In genomic region chr15:85897818-85898717, GRCh38 we compare ENCODE assay signal across 24 cellular contexts.
DNase-seq lines count a peak whose midpoint lies in the region; ATAC-seq and TF ChIP-seq lines count a peak whose summit lies in the region.
"Had no signal": no experiment of that assay in that cellular context is flagged by ENCODE, and none has a peak within 500 bp of the region (broad histone marks: within the 10 kb centered on the region; RNA-seq: fewer than 3 reads in every experiment).

No MANE protein-coding gene starts in this region.

- peaks cover 25% of the 10 kb centered on the region for H3K4me1 ChIP-seq in HUES6 (ENCODE audit: control insufficient read depth, insufficient read depth, low read length)
- H3K4me1 ChIP-seq in iPS DF 6.9 (ENCODE audit: control insufficient read depth, insufficient read depth, low read length): peaks cover 6% of the 10 kb centered on the region
- H3K4me1 ChIP-seq: body of pancreas, SJSA1, thyroid gland had no signal

- peaks cover 75% of the 10 kb centered on the region for H3K27me3 Mint-ChIP-seq in WTC11 (ENCODE audit: low read depth)
- peaks cover 57% of the 10 kb centered on the region for H3K27me3 Mint-ChIP-seq in stimulated activated naive CD8-positive, alpha-beta T cell treated with anti-CD3 and anti-CD28 coated beads, Interleukin-15, amount 100 ng/mL, for 72 hours

- CTCF ChIA-PET in WTC11 (lab: Charles Lee): interaction anchor here (0.5 to 1.6 kb wide), 12 partner anchors 12 to 191 kb away, joined by 3 to 4 read pairs (median 3); partner anchors contain the start of gene AGBL1

- H3K36me3 Mint-ChIP-seq in WTC11: no peaks in the 10 kb centered on the region
- H3K36me3 Mint-ChIP-seq: activated naive CD8-positive, alpha-beta T cell treated with anti-CD3 and anti-CD28 coated beads for 36 hours; CD4-positive, CD25-positive, alpha-beta regulatory T cell had no signal

- ATAC-seq in WTC11 (peak; percentile 90), sciatic nerve (peak; percentile 63)
- no peak for ATAC-seq in stimulated activated naive CD8-positive, alpha-beta T cell treated with anti-CD3 and anti-CD28 coated beads, Interleukin-15, amount 100 ng/mL, for 72 hours
- ATAC-seq: activated T-helper 17 cell treated with anti-CD3 and anti-CD28 coated beads, Interleukin-2, amount 50 U/mL, for 72 hours; body of pancreas; GM12878 had no signal

- H3K27ac ChIP-seq in HUES6 (ENCODE audit: low read depth, low read length): no peak overlapping the region
- H3K27ac ChIP-seq in iPS DF 6.9 (ENCODE audit: low read length): no peak overlapping the region
- H3K27ac ChIP-seq: body of pancreas, prostate gland, SJSA1, thyroid gland had no signal

- H3K4me1 Mint-ChIP-seq in WTC11: peaks cover 49% of the 10 kb centered on the region
- no peaks in the 10 kb centered on the region for H3K4me1 Mint-ChIP-seq in stimulated activated naive CD8-positive, alpha-beta T cell treated with anti-CD3 and anti-CD28 coated beads, Interleukin-15, amount 100 ng/mL, for 72 hours
- H3K4me1 Mint-ChIP-seq: activated CD4-positive, alpha-beta T cell treated with anti-CD3 and anti-CD28 coated beads, Interleukin-2, amount 10 ng/mL, durations not matched to agents 7 days and 5 days; activated naive CD8-positive, alpha-beta T cell treated with anti-CD3 and anti-CD28 coated beads for 36 hours had no signal

- H3K27me3 ChIP-seq in HUES6 (ENCODE audit: control insufficient read depth, insufficient read depth, low read length) (peaks cover 54% of the 10 kb centered on the region), iPS DF 6.9 (ENCODE audit: control insufficient read depth, insufficient read depth, low read length) (no peaks in the 10 kb centered on the region)
- H3K27me3 ChIP-seq: body of pancreas, SJSA1, thyroid gland had no signal

- H3K27ac Mint-ChIP-seq in WTC11: no peak overlapping the region
- no peak overlapping the region for H3K27ac Mint-ChIP-seq in stimulated activated naive CD8-positive, alpha-beta T cell treated with anti-CD3 and anti-CD28 coated beads, Interleukin-15, amount 100 ng/mL, for 72 hours
- H3K27ac Mint-ChIP-seq: activated CD4-positive, alpha-beta T cell treated with anti-CD3 and anti-CD28 coated beads, Interleukin-2, amount 10 ng/mL, durations not matched to agents 7 days and 5 days; activated naive CD8-positive, alpha-beta T cell treated with anti-CD3 and anti-CD28 coated beads for 36 hours had no signal

- POLR2A ChIA-PET in WTC11 (lab: Charles Lee): no interaction called here

- no peaks in the 10 kb centered on the region for H3K9me3 ChIP-seq in HUES6 (ENCODE audit: control insufficient read depth, insufficient read depth, low read depth, low read length)
- no peaks in the 10 kb centered on the region for H3K9me3 ChIP-seq in iPS DF 6.9 (ENCODE audit: control insufficient read depth, insufficient read depth, low read length)
- H3K9me3 ChIP-seq: body of pancreas, prostate gland, SJSA1, thyroid gland had no signal

- peak overlapping the region; percentile 48 for H3K4me3 Mint-ChIP-seq in WTC11
- H3K4me3 Mint-ChIP-seq in stimulated activated naive CD8-positive, alpha-beta T cell treated with anti-CD3 and anti-CD28 coated beads, Interleukin-15, amount 100 ng/mL, for 72 hours: no peak overlapping the region
- H3K4me3 Mint-ChIP-seq: activated CD4-positive, alpha-beta T cell treated with anti-CD3 and anti-CD28 coated beads, Interleukin-2, amount 10 ng/mL, durations not matched to agents 7 days and 5 days; activated naive CD8-positive, alpha-beta T cell treated with anti-CD3 and anti-CD28 coated beads for 36 hours; activated T-helper 17 cell treated with anti-CD3 and anti-CD28 coated beads, Interleukin-2, amount 50 U/mL, for 72 hours; nephron progenitor cell had no signal

- intact Hi-C loops in sciatic nerve (cut with DNase I): no loop called here

- peak; percentile 50 for DNase-seq in WTC11 (ENCODE audit: low spot score)
- peak; percentile 41 for DNase-seq in iPS DF 6.9 (ENCODE audit: low read depth, low spot score)
- no peak for DNase-seq in sciatic nerve (ENCODE audit: low spot score)
- DNase-seq in stimulated activated CD8-positive, alpha-beta memory T cell treated with anti-CD3 and anti-CD28 coated beads, Interleukin-4, amount 100 ng/mL, for 48 hours: no peak
- no peak for DNase-seq in stimulated activated naive CD8-positive, alpha-beta T cell treated with anti-CD3 and anti-CD28 coated beads, Interleukin-15, amount 100 ng/mL, for 72 hours
- no peak for DNase-seq in OCI-M1 (lab: John Stamatoyannopoulos, UW)
- DNase-seq: activated CD4-positive, alpha-beta T cell treated with anti-CD3 and anti-CD28 coated beads, Interleukin-2, amount 10 ng/mL, durations not matched to agents 7 days and 5 days; activated naive CD8-positive, alpha-beta T cell treated with anti-CD3 and anti-CD28 coated beads for 36 hours; body of pancreas; NCI-H1105 treated with DMSO at 0.1 percent for 48 hours; NCI-H2029 treated with DMSO at 0.1 percent for 48 hours; NCI-H345; nephron progenitor cell; small intestine; stimulated activated CD4-positive, alpha-beta T cell treated with anti-CD3 and anti-CD28 coated beads, Interleukin-2, amount 100 ng/mL, for 48 hours; stimulated activated naive CD4-positive, alpha-beta T cell treated with Interleukin-2 at 50 U/mL for 16 hours; T-helper 2 cell; thyroid gland had no signal

- no peaks in the 10 kb centered on the region for H3K9me3 Mint-ChIP-seq in WTC11
- peaks cover 5 to 14% of the 10 kb centered on the region in 2 donors for H3K9me3 Mint-ChIP-seq in stimulated activated naive CD8-positive, alpha-beta T cell treated with anti-CD3 and anti-CD28 coated beads, Interleukin-15, amount 100 ng/mL, for 72 hours
- H3K9me3 Mint-ChIP-seq: activated T-helper 17 cell treated with anti-CD3 and anti-CD28 coated beads, Interleukin-2, amount 50 U/mL, for 72 hours had no signal

- no CpG with 5 or more reads among the region's 17 CpGs for WGBS in iPS DF 6.9 (ENCODE audit: insufficient coverage, insufficient read length)

- no peak for TF ChIP-seq CTCF in WTC11 (IDR thresholded peaks at IDR 0.05)

- H3K9ac ChIP-seq in HUES6 (ENCODE audit: low read length): no peak overlapping the region

- no peaks in the 10 kb centered on the region for H3K36me3 ChIP-seq in HUES6 (ENCODE audit: control insufficient read depth, insufficient read depth, low read length)
- no peaks in the 10 kb centered on the region for H3K36me3 ChIP-seq in iPS DF 6.9 (ENCODE audit: control insufficient read depth, insufficient read depth, low read length)
- H3K36me3 ChIP-seq: prostate gland, SJSA1, thyroid gland had no signal

- H3K4me3 ChIP-seq in HUES6 (ENCODE audit: low read depth, low read length): peak overlapping the region; percentile 33
- no peak overlapping the region for H3K4me3 ChIP-seq in iPS DF 6.9 (ENCODE audit: low read length)
- H3K4me3 ChIP-seq: body of pancreas, GM12878, prostate gland, SJSA1, thyroid gland had no signal

TF ChIP-seq in WTC11, 78 proteins besides CTCF, POLR2A, EP300 and RAD21 (continues in another document):
- TF ChIP-seq IRF1 (CRISPR knock-in tag; IDR thresholded peaks at IDR 0.05): no peak
- no peak for TF ChIP-seq GABPB1 (CRISPR knock-in tag; IDR thresholded peaks at IDR 0.05)
- TF ChIP-seq CBFB (CRISPR knock-in tag; IDR thresholded peaks at IDR 0.05; ENCODE audit: low read depth): no peak
- TF ChIP-seq, protein P1, sequence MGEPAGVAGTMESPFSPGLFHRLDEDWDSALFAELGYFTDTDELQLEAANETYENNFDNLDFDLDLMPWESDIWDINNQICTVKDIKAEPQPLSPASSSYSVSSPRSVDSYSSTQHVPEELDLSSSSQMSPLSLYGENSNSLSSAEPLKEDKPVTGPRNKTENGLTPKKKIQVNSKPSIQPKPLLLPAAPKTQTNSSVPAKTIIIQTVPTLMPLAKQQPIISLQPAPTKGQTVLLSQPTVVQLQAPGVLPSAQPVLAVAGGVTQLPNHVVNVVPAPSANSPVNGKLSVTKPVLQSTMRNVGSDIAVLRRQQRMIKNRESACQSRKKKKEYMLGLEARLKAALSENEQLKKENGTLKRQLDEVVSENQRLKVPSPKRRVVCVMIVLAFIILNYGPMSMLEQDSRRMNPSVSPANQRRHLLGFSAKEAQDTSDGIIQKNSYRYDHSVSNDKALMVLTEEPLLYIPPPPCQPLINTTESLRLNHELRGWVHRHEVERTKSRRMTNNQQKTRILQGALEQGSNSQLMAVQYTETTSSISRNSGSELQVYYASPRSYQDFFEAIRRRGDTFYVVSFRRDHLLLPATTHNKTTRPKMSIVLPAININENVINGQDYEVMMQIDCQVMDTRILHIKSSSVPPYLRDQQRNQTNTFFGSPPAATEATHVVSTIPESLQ (CRISPR knock-in tag; IDR thresholded peaks at IDR 0.05): no peak
- no peak for TF ChIP-seq HMGA2 (CRISPR knock-in tag; IDR thresholded peaks at IDR 0.05)
- TF ChIP-seq, protein P2, sequence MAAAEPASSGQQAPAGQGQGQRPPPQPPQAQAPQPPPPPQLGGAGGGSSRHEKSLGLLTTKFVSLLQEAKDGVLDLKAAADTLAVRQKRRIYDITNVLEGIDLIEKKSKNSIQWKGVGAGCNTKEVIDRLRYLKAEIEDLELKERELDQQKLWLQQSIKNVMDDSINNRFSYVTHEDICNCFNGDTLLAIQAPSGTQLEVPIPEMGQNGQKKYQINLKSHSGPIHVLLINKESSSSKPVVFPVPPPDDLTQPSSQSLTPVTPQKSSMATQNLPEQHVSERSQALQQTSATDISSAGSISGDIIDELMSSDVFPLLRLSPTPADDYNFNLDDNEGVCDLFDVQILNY (CRISPR knock-in tag; IDR thresholded peaks at IDR 0.05): no peak

Comparison
In these comparisons a context has a peak if more than half of its experiments do, and no peak if none do; other contexts are left out.
1. DNase-seq: peak in WTC11 (single experiment) and iPS DF 6.9 (single experiment); none in sciatic nerve (single experiment), stimulated activated CD8-positive, alpha-beta memory T cell treated with anti-CD3 and anti-CD28 coated beads, Interleukin-4, amount 100 ng/mL, for 48 hours (single experiment), stimulated activated naive CD8-positive, alpha-beta T cell treated with anti-CD3 and anti-CD28 coated beads, Interleukin-15, amount 100 ng/mL, for 72 hours (0 of 2) and OCI-M1 (single experiment).